1 cellular context compared by ENCODE assay signal in the genomic region with DNA sequence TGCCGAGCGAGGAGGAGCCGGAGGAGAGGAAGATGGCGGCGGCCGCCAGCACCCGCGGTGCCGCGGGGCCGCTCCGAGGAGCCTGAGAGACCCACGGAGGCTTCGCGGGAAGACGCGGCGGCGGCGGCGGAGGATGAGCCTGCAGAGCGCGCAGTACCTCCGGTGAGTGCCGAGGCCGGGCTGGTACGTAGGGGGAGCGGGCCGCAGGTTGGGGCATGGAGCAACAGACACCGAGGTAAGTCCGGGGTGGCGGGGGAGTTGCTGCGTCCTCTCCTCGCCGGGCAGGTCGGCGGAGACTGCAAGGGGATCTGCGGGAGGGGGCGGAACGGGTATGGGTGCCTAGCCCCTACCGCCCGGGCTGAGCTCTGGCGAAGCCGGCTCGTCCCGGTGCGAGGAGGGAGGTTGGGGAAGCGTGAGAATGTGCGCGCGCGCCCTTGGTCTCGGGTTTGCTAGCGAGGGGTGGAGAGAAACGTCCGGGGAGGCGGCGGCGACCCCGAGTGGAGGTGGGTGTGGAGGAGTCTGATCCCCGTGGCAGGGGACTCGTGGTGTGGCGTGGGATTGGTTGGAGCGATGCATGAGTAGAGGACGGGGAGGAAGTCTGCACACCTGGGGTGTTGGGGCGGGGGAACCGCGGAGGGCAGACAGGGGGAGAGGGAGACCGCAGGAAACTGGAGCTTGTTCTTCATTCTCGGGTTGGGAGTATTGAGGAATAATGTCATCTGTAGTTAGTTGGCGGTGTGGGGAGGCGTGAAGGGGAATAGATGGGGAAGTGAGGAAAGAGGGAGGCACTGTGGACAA.
A peak's percentile ranks its signal among the peaks of the same experiment; 100 is the strongest.
TF ChIP-seq lines count a peak whose summit lies in the region.

A gene with protein sequence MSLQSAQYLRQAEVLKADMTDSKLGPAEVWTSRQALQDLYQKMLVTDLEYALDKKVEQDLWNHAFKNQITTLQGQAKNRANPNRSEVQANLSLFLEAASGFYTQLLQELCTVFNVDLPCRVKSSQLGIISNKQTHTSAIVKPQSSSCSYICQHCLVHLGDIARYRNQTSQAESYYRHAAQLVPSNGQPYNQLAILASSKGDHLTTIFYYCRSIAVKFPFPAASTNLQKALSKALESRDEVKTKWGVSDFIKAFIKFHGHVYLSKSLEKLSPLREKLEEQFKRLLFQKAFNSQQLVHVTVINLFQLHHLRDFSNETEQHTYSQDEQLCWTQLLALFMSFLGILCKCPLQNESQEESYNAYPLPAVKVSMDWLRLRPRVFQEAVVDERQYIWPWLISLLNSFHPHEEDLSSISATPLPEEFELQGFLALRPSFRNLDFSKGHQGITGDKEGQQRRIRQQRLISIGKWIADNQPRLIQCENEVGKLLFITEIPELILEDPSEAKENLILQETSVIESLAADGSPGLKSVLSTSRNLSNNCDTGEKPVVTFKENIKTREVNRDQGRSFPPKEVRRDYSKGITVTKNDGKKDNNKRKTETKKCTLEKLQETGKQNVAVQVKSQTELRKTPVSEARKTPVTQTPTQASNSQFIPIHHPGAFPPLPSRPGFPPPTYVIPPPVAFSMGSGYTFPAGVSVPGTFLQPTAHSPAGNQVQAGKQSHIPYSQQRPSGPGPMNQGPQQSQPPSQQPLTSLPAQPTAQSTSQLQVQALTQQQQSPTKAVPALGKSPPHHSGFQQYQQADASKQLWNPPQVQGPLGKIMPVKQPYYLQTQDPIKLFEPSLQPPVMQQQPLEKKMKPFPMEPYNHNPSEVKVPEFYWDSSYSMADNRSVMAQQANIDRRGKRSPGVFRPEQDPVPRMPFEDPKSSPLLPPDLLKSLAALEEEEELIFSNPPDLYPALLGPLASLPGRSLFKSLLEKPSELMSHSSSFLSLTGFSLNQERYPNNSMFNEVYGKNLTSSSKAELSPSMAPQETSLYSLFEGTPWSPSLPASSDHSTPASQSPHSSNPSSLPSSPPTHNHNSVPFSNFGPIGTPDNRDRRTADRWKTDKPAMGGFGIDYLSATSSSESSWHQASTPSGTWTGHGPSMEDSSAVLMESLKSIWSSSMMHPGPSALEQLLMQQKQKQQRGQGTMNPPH (plus strand): TSS at position 12 of the 798 bp plus-strand sequence. CDS start 122 bp downstream, at position 134.

TF ChIP-seq in HepG2, 621 proteins besides CTCF, POLR2A, EP300 and RAD21 (continued from another document and continues in another):
- TF ChIP-seq, protein P1, sequence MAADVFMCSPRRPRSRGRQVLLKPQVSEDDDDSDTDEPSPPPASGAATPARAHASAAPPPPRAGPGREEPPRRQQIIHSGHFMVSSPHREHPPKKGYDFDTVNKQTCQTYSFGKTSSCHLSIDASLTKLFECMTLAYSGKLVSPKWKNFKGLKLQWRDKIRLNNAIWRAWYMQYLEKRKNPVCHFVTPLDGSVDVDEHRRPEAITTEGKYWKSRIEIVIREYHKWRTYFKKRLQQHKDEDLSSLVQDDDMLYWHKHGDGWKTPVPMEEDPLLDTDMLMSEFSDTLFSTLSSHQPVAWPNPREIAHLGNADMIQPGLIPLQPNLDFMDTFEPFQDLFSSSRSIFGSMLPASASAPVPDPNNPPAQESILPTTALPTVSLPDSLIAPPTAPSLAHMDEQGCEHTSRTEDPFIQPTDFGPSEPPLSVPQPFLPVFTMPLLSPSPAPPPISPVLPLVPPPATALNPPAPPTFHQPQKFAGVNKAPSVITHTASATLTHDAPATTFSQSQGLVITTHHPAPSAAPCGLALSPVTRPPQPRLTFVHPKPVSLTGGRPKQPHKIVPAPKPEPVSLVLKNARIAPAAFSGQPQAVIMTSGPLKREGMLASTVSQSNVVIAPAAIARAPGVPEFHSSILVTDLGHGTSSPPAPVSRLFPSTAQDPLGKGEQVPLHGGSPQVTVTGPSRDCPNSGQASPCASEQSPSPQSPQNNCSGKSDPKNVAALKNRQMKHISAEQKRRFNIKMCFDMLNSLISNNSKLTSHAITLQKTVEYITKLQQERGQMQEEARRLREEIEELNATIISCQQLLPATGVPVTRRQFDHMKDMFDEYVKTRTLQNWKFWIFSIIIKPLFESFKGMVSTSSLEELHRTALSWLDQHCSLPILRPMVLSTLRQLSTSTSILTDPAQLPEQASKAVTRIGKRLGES (CRISPR knock-in tag; IDR thresholded peaks at IDR 0.05; ENCODE audit: borderline replicate concordance), result no peak
- TF ChIP-seq, protein P2, sequence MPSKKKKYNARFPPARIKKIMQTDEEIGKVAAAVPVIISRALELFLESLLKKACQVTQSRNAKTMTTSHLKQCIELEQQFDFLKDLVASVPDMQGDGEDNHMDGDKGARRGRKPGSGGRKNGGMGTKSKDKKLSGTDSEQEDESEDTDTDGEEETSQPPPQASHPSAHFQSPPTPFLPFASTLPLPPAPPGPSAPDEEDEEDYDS (CRISPR knock-in tag; IDR thresholded peaks at IDR 0.05), result no peak
- TF ChIP-seq, protein P3, sequence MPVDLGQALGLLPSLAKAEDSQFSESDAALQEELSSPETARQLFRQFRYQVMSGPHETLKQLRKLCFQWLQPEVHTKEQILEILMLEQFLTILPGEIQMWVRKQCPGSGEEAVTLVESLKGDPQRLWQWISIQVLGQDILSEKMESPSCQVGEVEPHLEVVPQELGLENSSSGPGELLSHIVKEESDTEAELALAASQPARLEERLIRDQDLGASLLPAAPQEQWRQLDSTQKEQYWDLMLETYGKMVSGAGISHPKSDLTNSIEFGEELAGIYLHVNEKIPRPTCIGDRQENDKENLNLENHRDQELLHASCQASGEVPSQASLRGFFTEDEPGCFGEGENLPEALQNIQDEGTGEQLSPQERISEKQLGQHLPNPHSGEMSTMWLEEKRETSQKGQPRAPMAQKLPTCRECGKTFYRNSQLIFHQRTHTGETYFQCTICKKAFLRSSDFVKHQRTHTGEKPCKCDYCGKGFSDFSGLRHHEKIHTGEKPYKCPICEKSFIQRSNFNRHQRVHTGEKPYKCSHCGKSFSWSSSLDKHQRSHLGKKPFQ (CRISPR knock-in tag; IDR thresholded peaks at IDR 0.05; ENCODE audit: insufficient replicate concordance), result peak; percentile 39
- TF ChIP-seq ZNF776 (CRISPR knock-in tag; IDR thresholded peaks at IDR 0.05) (peak; percentile 36; the same call in 1 of the 2 replicates), ZNF558 (CRISPR knock-in tag; IDR thresholded peaks at IDR 0.05; ENCODE audit: borderline replicate concordance) (peak; percentile 73; the same call in 1 of the 2 replicates), MEIS1 (CRISPR knock-in tag; IDR thresholded peaks at IDR 0.05; ENCODE audit: borderline replicate concordance) (peak; percentile 15; the same call in 1 of the 2 replicates), ZNF790 (CRISPR knock-in tag; IDR thresholded peaks at IDR 0.05; ENCODE audit: borderline replicate concordance) (no peak), ZFYVE20 (CRISPR knock-in tag; IDR thresholded peaks at IDR 0.05; ENCODE audit: borderline replicate concordance, low read depth) (no peak), JUNB (CRISPR knock-in tag; IDR thresholded peaks at IDR 0.05; ENCODE audit: borderline replicate concordance) (0 out of 2 replicates have a peak, but pooled peaks have one; percentile 36), ZNF598 (CRISPR knock-in tag; IDR thresholded peaks at IDR 0.05; ENCODE audit: borderline replicate concordance) (peak; percentile 5; the same call in 1 of the 2 replicates), ARID2 (CRISPR knock-in tag; IDR thresholded peaks at IDR 0.05; ENCODE audit: borderline replicate concordance) (peak; percentile 51; the same call in 1 of the 2 replicates), SP2 (CRISPR knock-in tag; IDR thresholded peaks at IDR 0.05) (no peak; the same call in 1 of the 2 replicates), ZNF703 (CRISPR knock-in tag; IDR thresholded peaks at IDR 0.05; ENCODE audit: borderline replicate concordance) (0 out of 2 replicates have a peak, but pooled peaks have one; percentile 58), ZFP41 (CRISPR knock-in tag; IDR thresholded peaks at IDR 0.05; ENCODE audit: borderline replicate concordance) (peak; percentile 28; the same call in 1 of the 2 replicates), SNAI1 (CRISPR knock-in tag; IDR thresholded peaks at IDR 0.05; ENCODE audit: borderline replicate concordance) (peak; percentile 63; the same call in 1 of the 2 replicates), HNRNPUL1 (IDR thresholded peaks at IDR 0.05; ENCODE audit: low read depth, low read length) (no peak), HNRNPLL (IDR thresholded peaks at IDR 0.05; ENCODE audit: low read depth, low read length, poor library complexity, severe bottlenecking) (peak; percentile 34)
- TF ChIP-seq, protein P4, sequence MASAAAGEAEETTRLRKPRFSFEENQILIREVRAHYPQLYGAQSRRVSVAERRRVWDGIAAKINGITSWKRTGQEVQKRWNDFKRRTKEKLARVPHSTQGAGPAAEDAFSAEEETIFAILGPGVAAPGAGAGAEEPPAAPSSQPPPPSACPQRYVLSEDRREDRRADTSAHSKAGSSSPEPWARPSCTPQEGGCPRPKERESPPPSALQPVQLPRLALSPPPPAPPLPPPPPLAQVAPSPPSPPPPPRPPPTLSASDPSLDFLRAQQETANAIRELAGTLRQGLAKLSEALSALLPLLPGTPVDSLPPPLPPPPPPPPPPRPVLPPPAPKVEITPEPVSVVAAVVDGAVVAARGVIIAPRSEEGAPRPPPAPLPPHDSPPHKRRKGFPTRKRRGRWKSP (CRISPR knock-in tag; IDR thresholded peaks at IDR 0.05), result 0 out of 2 replicates have a peak, but pooled peaks have one; percentile 25
- TF ChIP-seq, protein P5, sequence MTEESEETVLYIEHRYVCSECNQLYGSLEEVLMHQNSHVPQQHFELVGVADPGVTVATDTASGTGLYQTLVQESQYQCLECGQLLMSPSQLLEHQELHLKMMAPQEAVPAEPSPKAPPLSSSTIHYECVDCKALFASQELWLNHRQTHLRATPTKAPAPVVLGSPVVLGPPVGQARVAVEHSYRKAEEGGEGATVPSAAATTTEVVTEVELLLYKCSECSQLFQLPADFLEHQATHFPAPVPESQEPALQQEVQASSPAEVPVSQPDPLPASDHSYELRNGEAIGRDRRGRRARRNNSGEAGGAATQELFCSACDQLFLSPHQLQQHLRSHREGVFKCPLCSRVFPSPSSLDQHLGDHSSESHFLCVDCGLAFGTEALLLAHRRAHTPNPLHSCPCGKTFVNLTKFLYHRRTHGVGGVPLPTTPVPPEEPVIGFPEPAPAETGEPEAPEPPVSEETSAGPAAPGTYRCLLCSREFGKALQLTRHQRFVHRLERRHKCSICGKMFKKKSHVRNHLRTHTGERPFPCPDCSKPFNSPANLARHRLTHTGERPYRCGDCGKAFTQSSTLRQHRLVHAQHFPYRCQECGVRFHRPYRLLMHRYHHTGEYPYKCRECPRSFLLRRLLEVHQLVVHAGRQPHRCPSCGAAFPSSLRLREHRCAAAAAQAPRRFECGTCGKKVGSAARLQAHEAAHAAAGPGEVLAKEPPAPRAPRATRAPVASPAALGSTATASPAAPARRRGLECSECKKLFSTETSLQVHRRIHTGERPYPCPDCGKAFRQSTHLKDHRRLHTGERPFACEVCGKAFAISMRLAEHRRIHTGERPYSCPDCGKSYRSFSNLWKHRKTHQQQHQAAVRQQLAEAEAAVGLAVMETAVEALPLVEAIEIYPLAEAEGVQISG (CRISPR knock-in tag; IDR thresholded peaks at IDR 0.05), result no peak
- TF ChIP-seq, protein P6, sequence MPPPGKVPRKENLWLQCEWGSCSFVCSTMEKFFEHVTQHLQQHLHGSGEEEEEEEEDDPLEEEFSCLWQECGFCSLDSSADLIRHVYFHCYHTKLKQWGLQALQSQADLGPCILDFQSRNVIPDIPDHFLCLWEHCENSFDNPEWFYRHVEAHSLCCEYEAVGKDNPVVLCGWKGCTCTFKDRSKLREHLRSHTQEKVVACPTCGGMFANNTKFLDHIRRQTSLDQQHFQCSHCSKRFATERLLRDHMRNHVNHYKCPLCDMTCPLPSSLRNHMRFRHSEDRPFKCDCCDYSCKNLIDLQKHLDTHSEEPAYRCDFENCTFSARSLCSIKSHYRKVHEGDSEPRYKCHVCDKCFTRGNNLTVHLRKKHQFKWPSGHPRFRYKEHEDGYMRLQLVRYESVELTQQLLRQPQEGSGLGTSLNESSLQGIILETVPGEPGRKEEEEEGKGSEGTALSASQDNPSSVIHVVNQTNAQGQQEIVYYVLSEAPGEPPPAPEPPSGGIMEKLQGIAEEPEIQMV (CRISPR knock-in tag; IDR thresholded peaks at IDR 0.05; ENCODE audit: low read depth), result no peak
- TF ChIP-seq, protein P7, sequence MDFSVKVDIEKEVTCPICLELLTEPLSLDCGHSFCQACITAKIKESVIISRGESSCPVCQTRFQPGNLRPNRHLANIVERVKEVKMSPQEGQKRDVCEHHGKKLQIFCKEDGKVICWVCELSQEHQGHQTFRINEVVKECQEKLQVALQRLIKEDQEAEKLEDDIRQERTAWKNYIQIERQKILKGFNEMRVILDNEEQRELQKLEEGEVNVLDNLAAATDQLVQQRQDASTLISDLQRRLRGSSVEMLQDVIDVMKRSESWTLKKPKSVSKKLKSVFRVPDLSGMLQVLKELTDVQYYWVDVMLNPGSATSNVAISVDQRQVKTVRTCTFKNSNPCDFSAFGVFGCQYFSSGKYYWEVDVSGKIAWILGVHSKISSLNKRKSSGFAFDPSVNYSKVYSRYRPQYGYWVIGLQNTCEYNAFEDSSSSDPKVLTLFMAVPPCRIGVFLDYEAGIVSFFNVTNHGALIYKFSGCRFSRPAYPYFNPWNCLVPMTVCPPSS (IDR thresholded peaks at IDR 0.05), result no peak
- TF ChIP-seq, protein P8, sequence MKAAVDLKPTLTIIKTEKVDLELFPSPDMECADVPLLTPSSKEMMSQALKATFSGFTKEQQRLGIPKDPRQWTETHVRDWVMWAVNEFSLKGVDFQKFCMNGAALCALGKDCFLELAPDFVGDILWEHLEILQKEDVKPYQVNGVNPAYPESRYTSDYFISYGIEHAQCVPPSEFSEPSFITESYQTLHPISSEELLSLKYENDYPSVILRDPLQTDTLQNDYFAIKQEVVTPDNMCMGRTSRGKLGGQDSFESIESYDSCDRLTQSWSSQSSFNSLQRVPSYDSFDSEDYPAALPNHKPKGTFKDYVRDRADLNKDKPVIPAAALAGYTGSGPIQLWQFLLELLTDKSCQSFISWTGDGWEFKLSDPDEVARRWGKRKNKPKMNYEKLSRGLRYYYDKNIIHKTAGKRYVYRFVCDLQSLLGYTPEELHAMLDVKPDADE (CRISPR knock-in tag; IDR thresholded peaks at IDR 0.05), result no peak
- TF ChIP-seq, protein P9, sequence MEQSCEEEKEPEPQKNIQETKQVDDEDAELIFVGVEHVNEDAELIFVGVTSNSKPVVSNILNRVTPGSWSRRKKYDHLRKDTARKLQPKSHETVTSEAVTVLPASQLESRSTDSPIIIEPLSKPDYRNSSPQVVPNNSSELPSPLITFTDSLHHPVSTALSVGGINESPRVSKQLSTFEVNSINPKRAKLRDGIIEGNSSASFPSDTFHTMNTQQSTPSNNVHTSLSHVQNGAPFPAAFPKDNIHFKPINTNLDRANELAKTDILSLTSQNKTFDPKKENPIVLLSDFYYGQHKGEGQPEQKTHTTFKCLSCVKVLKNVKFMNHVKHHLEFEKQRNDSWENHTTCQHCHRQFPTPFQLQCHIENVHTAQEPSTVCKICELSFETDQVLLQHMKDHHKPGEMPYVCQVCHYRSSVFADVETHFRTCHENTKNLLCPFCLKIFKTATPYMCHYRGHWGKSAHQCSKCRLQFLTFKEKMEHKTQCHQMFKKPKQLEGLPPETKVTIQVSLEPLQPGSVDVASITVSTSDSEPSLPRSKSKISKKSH (CRISPR knock-in tag; IDR thresholded peaks at IDR 0.05; ENCODE audit: borderline replicate concordance), result peak; percentile 91; the same call in 1 of the 2 replicates
